8 cellular contexts compared by ENCODE assay signal in genomic region chr15:78167227-78167888, GRCh38. TPM values are rescaled to one million over a fixed set of nuclear protein-coding genes. Genes with fewer than 3 reads are reported as not detected.
DNase-seq lines count a peak whose midpoint lies in the region; ATAC-seq, FAIRE-seq and TF ChIP-seq lines count a peak whose summit lies in the region.

No MANE protein-coding gene starts in this region.

- ATAC-seq in HG02970 (IDR thresholded peaks at IDR 0.05; ENCODE audit: low FRiP score, unreplicated experiment), result peak; percentile 57

- H3K9me3 Mint-ChIP-seq in activated CD4-positive, alpha-beta memory T cell treated with anti-CD3 and anti-CD28 coated beads for 36 hours, result no peaks in the 10 kb centered on the region

- peaks cover 20% of the 10 kb centered on the region for H3K4me1 Mint-ChIP-seq in activated CD4-positive, alpha-beta memory T cell treated with anti-CD3 and anti-CD28 coated beads for 36 hours (ENCODE audit: low read depth)

- DNase-seq in DMS53 treated with DMSO at 0.1 percent for 48 hours (lab: John Stamatoyannopoulos, UW; ENCODE audit: unreplicated experiment) (peak; percentile 70), GM19239 (ENCODE audit: insufficient read length, low spot score) (no peak), SIG-M5 (lab: John Stamatoyannopoulos, UW) (no peak), occipital lobe (lab: John Stamatoyannopoulos, UW) (no peak), HEK293T (ENCODE audit: extremely low spot score) (no peak), NCI-H748 (lab: John Stamatoyannopoulos, UW; ENCODE audit: unreplicated experiment) (no peak)
- DNase-seq in activated CD4-positive, alpha-beta memory T cell treated with anti-CD3 and anti-CD28 coated beads for 36 hours, result peak; percentile 66

- H3K36me3 Mint-ChIP-seq in activated CD4-positive, alpha-beta memory T cell treated with anti-CD3 and anti-CD28 coated beads for 36 hours, result peaks cover 65% of the 10 kb centered on the region

- no peaks in the 10 kb centered on the region for H3K27me3 Mint-ChIP-seq in activated CD4-positive, alpha-beta memory T cell treated with anti-CD3 and anti-CD28 coated beads for 36 hours

- CTCF ChIA-PET in activated CD4-positive, alpha-beta memory T cell treated with anti-CD3 and anti-CD28 coated beads for 36 hours (lab: Charles Lee), result interaction anchor here (0.9 to 2.5 kb wide), 6 partner anchors 9 to 73 kb away, joined by 3 to 8 read pairs (median 4); partner anchors contain the start of gene CIB2
- CTCF ChIA-PET in HEK293T (lab: Yijun Ruan, JAX), result interaction anchor here (1.4 kb wide), 1 partner anchor 10 kb away, joined by 4 read pairs; no protein-coding TSS in a partner anchor

- peak overlapping the region; percentile 49 for H3K27ac Mint-ChIP-seq in activated CD4-positive, alpha-beta memory T cell treated with anti-CD3 and anti-CD28 coated beads for 36 hours

- POLR2A ChIA-PET in activated CD4-positive, alpha-beta memory T cell treated with anti-CD3 and anti-CD28 coated beads for 36 hours (lab: Charles Lee), result no interaction called here
- POLR2A ChIA-PET in HEK293T (lab: Yijun Ruan, JAX), result interaction anchor here (1.0 kb wide), 1 partner anchor 132 kb away, joined by 4 read pairs; the partner anchor contains the start of gene SKIC8

- no peak overlapping the region for H3K4me3 Mint-ChIP-seq in activated CD4-positive, alpha-beta memory T cell treated with anti-CD3 and anti-CD28 coated beads for 36 hours

- intact Hi-C loops in activated CD4-positive, alpha-beta memory T cell treated with anti-CD3 and anti-CD28 coated beads for 36 hours (cut with micrococcal nuclease), result loop anchor here (1.0 kb wide), 2 partner anchors 18 to 133 kb away; partner anchors contain the start of gene IDH3A

- FAIRE-seq in GM19239 (lab: Jason Lieb, UNC), result peak; percentile 95

TF ChIP-seq in HEK293T, 16 proteins besides CTCF, POLR2A, EP300 and RAD21:
- TF ChIP-seq NFRKB (IDR thresholded peaks at IDR 0.05) (no peak), PKNOX1 (IDR thresholded peaks at IDR 0.05) (no peak), TARDBP (IDR thresholded peaks at IDR 0.05) (no peak), ELF4 (IDR thresholded peaks at IDR 0.05) (no peak), L3MBTL2 (conservative IDR thresholded peaks at IDR 0.05) (no peak), FOXA1 (IDR thresholded peaks at IDR 0.05) (no peak), BHLHE40 (IDR thresholded peaks at IDR 0.05; ENCODE audit: borderline replicate concordance) (no peak), LEF1 (IDR thresholded peaks at IDR 0.05; ENCODE audit: borderline replicate concordance) (no peak), ARNT (IDR thresholded peaks at IDR 0.05) (no peak), CTBP1 (IDR thresholded peaks at IDR 0.05; ENCODE audit: borderline replicate concordance) (no peak), HDGF (IDR thresholded peaks at IDR 0.05; ENCODE audit: borderline replicate concordance) (no peak), ZNF384 (IDR thresholded peaks at IDR 0.05) (no peak), FOXM1 (IDR thresholded peaks at IDR 0.05; ENCODE audit: borderline replicate concordance) (no peak), SUZ12 (IDR thresholded peaks at IDR 0.05) (no peak), FOXK2 (IDR thresholded peaks at IDR 0.05) (no peak), SP1 (IDR thresholded peaks at IDR 0.05) (no peak)

RNA-seq across cellular contexts. Expression of gene IDH3A, which starts 18.2 kb away (rescaled TPM):
- total RNA-seq in activated CD4-positive, alpha-beta memory T cell treated with anti-CD3 and anti-CD28 coated beads for 36 hours, result 100 to 1,000 TPM; 106 to 111 TPM
- total RNA-seq in occipital lobe, result 41.6 TPM

RNA-seq across cellular contexts. Expression of gene CIB2, which starts 36.1 kb away (rescaled TPM):
- total RNA-seq in activated CD4-positive, alpha-beta memory T cell treated with anti-CD3 and anti-CD28 coated beads for 36 hours, result 1 to 10 TPM; 2.0 to 2.2 TPM
- 18.4 TPM for total RNA-seq in occipital lobe

Comparison
In these comparisons a context has a peak if more than half of its experiments do, and no peak if none do; other contexts are left out.
1. DNase-seq: peak in DMS53 treated with DMSO at 0.1 percent for 48 hours (single experiment) and activated CD4-positive, alpha-beta memory T cell treated with anti-CD3 and anti-CD28 coated beads for 36 hours (single experiment); none in GM19239 (single experiment), SIG-M5 (single experiment), occipital lobe (single experiment), HEK293T (single experiment) and NCI-H748 (single experiment).